ENCODE assay signal across 8 cellular contexts in genomic region chr6:126312013-126312665, GRCh38. TPM values are rescaled to one million over a fixed set of nuclear protein-coding genes. Genes with fewer than 3 reads are reported as not detected.
DNase-seq lines count a peak whose midpoint lies in the region; ATAC-seq and TF ChIP-seq lines count a peak whose summit lies in the region.

No MANE protein-coding gene starts in this region.

- peak; percentile 32; the same call in 1 of the 2 replicates for TF ChIP-seq CTCF in GM12874 (IDR thresholded peaks at IDR 0.05; ENCODE audit: insufficient read depth, low read depth, low read length)
- peak; percentile 73 for TF ChIP-seq CTCF in endodermal cell (conservative IDR thresholded peaks at IDR 0.05)
- peak in 1 of 56 donors; percentile 8 for TF ChIP-seq CTCF in dorsolateral prefrontal cortex (IDR thresholded peaks at IDR 0.05 in 54 of 56, conservative IDR thresholded peaks at IDR 0.05 in 2 of 56; ENCODE audit: low read depth in 1 of 56, partially characterized antibody in 56 of 56)

- H3K4me3 ChIP-seq in endodermal cell (ENCODE audit: low read length) (no peak overlapping the region), dorsolateral prefrontal cortex (no peak overlapping the region)

- WGBS in endodermal cell (ENCODE audit: insufficient coverage in 1 of 2, insufficient read length in 1 of 2), 2 experiments = 100% methylated on average over 1 of the region's 1 CpG; no CpG with 5 or more reads in 1 of the 2 experiments

- peak; percentile 96 for ATAC-seq in GM21737 (IDR thresholded peaks at IDR 0.05; ENCODE audit: unreplicated experiment)

- H3K4me3 Mint-ChIP-seq in endodermal cell = no peak overlapping the region

- no peaks in the 10 kb centered on the region for H3K27me3 Mint-ChIP-seq in endodermal cell (ENCODE audit: insufficient read depth)

- H3K36me3 ChIP-seq in endodermal cell (ENCODE audit: control insufficient read depth, insufficient read depth, low read length) = no peaks in the 10 kb centered on the region

- no peaks in the 10 kb centered on the region for H3K36me3 Mint-ChIP-seq in endodermal cell (ENCODE audit: low read depth)

- intact Hi-C loops in dorsolateral prefrontal cortex (cut with DNase I) = no loop called here

- no peaks in the 10 kb centered on the region for H3K9me3 Mint-ChIP-seq in endodermal cell

- no peaks in the 10 kb centered on the region for H3K27me3 ChIP-seq in endodermal cell (ENCODE audit: control insufficient read depth, insufficient read depth, low read length, poor library complexity, severe bottlenecking)
- H3K27me3 ChIP-seq in dorsolateral prefrontal cortex = no peaks in the 10 kb centered on the region

- H3K4me1 Mint-ChIP-seq in endodermal cell = no peaks in the 10 kb centered on the region

- H3K9ac ChIP-seq in endodermal cell (ENCODE audit: extremely low read depth, low read length, poor library complexity, severe bottlenecking) = no peak overlapping the region

- H3K27ac ChIP-seq in endodermal cell (ENCODE audit: low read depth, low read length) (no peak overlapping the region), dorsolateral prefrontal cortex (no peak overlapping the region)

- no peak overlapping the region for H3K27ac Mint-ChIP-seq in endodermal cell

- DNase-seq in HuH-7.5 (ENCODE audit: low spot score) = peak; percentile 38
- peak; percentile 57 for DNase-seq in endodermal cell
- no peak for DNase-seq in activated CD4-positive, alpha-beta T cell treated with anti-CD3 and anti-CD28 coated beads, Interleukin-2, amount 50 U/mL, for 48 hours
- DNase-seq in stimulated activated naive CD4-positive, alpha-beta T cell (lab: John Stamatoyannopoulos, UW) = no peak
- no peak for DNase-seq in NCI-H187 treated with DMSO at 0.1 percent for 48 hours (lab: John Stamatoyannopoulos, UW)
- DNase-seq in dorsolateral prefrontal cortex = no peak

- H3K9me3 ChIP-seq in endodermal cell (ENCODE audit: control insufficient read depth, low read length) = no peaks in the 10 kb centered on the region

- no peaks in the 10 kb centered on the region for H3K4me1 ChIP-seq in endodermal cell (ENCODE audit: control insufficient read depth, insufficient read depth, low read length)

RNA-seq across cellular contexts. Expression of gene CENPW, which starts 27.8 kb away (rescaled TPM):
- total RNA-seq in endodermal cell = 10 to 100 TPM; 42.2 to 57.4 TPM
- 60.3 TPM for polyA plus RNA-seq in endodermal cell (2013, experiment 1 of 2)
- polyA plus RNA-seq in endodermal cell (2013, experiment 2 of 2) = 66.4 TPM
- 1 to 10 TPM in 118 of 120 experiments, under 1 TPM in 1, not detected in 1; 0.97 to 9.6 (median 4.0) TPM for total RNA-seq in dorsolateral prefrontal cortex

Comparison
In these comparisons a context has a peak if more than half of its experiments do, and no peak if none do; other contexts are left out.
1. DNase-seq: peak in HuH-7.5 (single experiment) and endodermal cell (single experiment); none in activated CD4-positive, alpha-beta T cell treated with anti-CD3 and anti-CD28 coated beads, Interleukin-2, amount 50 U/mL, for 48 hours (0 of 2), stimulated activated naive CD4-positive, alpha-beta T cell (0 of 6), NCI-H187 treated with DMSO at 0.1 percent for 48 hours (single experiment) and dorsolateral prefrontal cortex (0 of 10).
2. RNA of gene CENPW, which starts 27.8 kb away (total RNA-seq): 42.2 to 57.4 TPM in endodermal cell; 0.97 to 9.6 TPM in dorsolateral prefrontal cortex; every median in the first group is over 4 times any median in the second.